In the genomic region with DNA sequence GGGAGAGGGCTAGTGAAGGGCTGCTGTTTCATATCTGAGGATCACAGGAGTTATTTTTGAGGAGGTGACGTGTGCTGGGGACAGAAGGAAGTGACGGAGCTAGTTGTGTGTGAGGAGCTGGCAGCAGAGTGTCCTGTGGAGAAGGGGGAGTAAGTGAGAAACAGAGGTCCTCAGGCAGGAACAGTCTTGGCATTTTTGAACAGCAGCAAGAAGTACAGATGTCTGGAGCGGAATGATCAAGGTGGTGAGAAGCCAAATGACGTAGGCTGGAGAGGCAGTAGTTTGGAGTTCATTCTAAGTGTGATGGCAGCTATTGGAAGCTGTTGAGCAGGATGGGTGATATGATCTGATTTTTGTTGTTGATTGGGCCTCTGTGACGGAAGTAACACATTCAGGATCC, we compare ENCODE assay signal across 2 cellular contexts.
TF ChIP-seq lines count a peak whose summit lies in the region.

No MANE protein-coding gene starts in this region.

TF ChIP-seq in GM23338, 12 proteins besides CTCF, POLR2A, EP300 and RAD21 (continued from another document):
- TF ChIP-seq, protein P1, sequence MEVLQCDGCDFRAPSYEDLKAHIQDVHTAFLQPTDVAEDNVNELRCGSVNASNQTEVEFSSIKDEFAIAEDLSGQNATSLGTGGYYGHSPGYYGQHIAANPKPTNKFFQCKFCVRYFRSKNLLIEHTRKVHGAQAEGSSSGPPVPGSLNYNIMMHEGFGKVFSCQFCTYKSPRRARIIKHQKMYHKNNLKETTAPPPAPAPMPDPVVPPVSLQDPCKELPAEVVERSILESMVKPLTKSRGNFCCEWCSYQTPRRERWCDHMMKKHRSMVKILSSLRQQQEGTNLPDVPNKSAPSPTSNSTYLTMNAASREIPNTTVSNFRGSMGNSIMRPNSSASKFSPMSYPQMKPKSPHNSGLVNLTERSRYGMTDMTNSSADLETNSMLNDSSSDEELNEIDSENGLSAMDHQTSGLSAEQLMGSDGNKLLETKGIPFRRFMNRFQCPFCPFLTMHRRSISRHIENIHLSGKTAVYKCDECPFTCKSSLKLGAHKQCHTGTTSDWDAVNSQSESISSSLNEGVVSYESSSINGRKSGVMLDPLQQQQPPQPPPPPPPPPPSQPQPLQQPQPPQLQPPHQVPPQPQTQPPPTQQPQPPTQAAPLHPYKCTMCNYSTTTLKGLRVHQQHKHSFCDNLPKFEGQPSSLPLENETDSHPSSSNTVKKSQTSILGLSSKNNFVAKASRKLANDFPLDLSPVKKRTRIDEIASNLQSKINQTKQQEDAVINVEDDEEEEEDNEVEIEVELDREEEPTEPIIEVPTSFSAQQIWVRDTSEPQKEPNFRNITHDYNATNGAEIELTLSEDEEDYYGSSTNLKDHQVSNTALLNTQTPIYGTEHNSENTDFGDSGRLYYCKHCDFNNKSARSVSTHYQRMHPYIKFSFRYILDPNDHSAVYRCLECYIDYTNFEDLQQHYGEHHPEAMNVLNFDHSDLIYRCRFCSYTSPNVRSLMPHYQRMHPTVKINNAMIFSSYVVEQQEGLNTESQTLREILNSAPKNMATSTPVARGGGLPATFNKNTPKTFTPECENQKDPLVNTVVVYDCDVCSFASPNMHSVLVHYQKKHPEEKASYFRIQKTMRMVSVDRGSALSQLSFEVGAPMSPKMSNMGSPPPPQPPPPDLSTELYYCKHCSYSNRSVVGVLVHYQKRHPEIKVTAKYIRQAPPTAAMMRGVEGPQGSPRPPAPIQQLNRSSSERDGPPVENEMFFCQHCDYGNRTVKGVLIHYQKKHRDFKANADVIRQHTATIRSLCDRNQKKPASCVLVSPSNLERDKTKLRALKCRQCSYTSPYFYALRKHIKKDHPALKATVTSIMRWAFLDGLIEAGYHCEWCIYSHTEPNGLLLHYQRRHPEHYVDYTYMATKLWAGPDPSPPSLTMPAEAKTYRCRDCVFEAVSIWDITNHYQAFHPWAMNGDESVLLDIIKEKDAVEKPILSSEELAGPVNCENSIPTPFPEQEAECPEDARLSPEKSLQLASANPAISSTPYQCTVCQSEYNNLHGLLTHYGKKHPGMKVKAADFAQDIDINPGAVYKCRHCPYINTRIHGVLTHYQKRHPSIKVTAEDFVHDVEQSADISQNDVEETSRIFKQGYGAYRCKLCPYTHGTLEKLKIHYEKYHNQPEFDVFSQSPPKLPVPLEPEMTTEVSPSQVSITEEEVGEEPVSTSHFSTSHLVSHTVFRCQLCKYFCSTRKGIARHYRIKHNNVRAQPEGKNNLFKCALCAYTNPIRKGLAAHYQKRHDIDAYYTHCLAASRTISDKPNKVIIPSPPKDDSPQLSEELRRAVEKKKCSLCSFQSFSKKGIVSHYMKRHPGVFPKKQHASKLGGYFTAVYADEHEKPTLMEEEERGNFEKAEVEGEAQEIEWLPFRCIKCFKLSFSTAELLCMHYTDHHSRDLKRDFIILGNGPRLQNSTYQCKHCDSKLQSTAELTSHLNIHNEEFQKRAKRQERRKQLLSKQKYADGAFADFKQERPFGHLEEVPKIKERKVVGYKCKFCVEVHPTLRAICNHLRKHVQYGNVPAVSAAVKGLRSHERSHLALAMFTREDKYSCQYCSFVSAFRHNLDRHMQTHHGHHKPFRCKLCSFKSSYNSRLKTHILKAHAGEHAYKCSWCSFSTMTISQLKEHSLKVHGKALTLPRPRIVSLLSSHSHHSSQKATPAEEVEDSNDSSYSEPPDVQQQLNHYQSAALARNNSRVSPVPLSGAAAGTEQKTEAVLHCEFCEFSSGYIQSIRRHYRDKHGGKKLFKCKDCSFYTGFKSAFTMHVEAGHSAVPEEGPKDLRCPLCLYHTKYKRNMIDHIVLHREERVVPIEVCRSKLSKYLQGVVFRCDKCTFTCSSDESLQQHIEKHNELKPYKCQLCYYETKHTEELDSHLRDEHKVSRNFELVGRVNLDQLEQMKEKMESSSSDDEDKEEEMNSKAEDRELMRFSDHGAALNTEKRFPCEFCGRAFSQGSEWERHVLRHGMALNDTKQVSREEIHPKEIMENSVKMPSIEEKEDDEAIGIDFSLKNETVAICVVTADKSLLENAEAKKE (CRISPR knock-in tag; IDR thresholded peaks at IDR 0.05) = no peak
- TF ChIP-seq ZNF331 (CRISPR knock-in tag; IDR thresholded peaks at IDR 0.05; ENCODE audit: low read depth) (no peak), POLR2AphosphoS5 (IDR thresholded peaks at IDR 0.05; ENCODE audit: low read depth) (no peak), EZH2phosphoT487 (IDR thresholded peaks at IDR 0.05; ENCODE audit: unreplicated experiment) (no peak)

TF ChIP-seq in WTC11, 78 proteins besides CTCF, POLR2A, EP300 and RAD21 (continued from another document):
- TF ChIP-seq, protein P2, sequence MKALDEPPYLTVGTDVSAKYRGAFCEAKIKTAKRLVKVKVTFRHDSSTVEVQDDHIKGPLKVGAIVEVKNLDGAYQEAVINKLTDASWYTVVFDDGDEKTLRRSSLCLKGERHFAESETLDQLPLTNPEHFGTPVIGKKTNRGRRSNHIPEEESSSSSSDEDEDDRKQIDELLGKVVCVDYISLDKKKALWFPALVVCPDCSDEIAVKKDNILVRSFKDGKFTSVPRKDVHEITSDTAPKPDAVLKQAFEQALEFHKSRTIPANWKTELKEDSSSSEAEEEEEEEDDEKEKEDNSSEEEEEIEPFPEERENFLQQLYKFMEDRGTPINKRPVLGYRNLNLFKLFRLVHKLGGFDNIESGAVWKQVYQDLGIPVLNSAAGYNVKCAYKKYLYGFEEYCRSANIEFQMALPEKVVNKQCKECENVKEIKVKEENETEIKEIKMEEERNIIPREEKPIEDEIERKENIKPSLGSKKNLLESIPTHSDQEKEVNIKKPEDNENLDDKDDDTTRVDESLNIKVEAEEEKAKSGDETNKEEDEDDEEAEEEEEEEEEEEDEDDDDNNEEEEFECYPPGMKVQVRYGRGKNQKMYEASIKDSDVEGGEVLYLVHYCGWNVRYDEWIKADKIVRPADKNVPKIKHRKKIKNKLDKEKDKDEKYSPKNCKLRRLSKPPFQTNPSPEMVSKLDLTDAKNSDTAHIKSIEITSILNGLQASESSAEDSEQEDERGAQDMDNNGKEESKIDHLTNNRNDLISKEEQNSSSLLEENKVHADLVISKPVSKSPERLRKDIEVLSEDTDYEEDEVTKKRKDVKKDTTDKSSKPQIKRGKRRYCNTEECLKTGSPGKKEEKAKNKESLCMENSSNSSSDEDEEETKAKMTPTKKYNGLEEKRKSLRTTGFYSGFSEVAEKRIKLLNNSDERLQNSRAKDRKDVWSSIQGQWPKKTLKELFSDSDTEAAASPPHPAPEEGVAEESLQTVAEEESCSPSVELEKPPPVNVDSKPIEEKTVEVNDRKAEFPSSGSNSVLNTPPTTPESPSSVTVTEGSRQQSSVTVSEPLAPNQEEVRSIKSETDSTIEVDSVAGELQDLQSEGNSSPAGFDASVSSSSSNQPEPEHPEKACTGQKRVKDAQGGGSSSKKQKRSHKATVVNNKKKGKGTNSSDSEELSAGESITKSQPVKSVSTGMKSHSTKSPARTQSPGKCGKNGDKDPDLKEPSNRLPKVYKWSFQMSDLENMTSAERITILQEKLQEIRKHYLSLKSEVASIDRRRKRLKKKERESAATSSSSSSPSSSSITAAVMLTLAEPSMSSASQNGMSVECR (CRISPR knock-in tag; IDR thresholded peaks at IDR 0.05; ENCODE audit: borderline replicate concordance) = no peak
- TF ChIP-seq, protein P3, sequence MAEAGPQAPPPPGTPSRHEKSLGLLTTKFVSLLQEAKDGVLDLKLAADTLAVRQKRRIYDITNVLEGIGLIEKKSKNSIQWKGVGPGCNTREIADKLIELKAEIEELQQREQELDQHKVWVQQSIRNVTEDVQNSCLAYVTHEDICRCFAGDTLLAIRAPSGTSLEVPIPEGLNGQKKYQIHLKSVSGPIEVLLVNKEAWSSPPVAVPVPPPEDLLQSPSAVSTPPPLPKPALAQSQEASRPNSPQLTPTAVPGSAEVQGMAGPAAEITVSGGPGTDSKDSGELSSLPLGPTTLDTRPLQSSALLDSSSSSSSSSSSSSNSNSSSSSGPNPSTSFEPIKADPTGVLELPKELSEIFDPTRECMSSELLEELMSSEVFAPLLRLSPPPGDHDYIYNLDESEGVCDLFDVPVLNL (CRISPR knock-in tag; IDR thresholded peaks at IDR 0.05; ENCODE audit: borderline replicate concordance, low read depth) = no peak
- TF ChIP-seq JAZF1 (CRISPR knock-in tag; IDR thresholded peaks at IDR 0.05) (no peak), JUN (CRISPR knock-in tag; IDR thresholded peaks at IDR 0.05) (no peak), MAX (CRISPR knock-in tag; IDR thresholded peaks at IDR 0.05) (no peak), ZNF423 (CRISPR knock-in tag; IDR thresholded peaks at IDR 0.05) (no peak), FOXK1 (CRISPR knock-in tag; IDR thresholded peaks at IDR 0.05) (no peak), ATF6 (CRISPR knock-in tag; IDR thresholded peaks at IDR 0.05) (no peak), FOXJ3 (CRISPR knock-in tag; IDR thresholded peaks at IDR 0.05; ENCODE audit: borderline replicate concordance) (no peak), MLX (CRISPR knock-in tag; IDR thresholded peaks at IDR 0.05) (no peak), HMGA2 (CRISPR knock-in tag; IDR thresholded peaks at IDR 0.05) (no peak), KAT7 (CRISPR knock-in tag; IDR thresholded peaks at IDR 0.05; ENCODE audit: borderline replicate concordance) (no peak)
